ENCODE assay signal across 21 cellular contexts in the genomic region with DNA sequence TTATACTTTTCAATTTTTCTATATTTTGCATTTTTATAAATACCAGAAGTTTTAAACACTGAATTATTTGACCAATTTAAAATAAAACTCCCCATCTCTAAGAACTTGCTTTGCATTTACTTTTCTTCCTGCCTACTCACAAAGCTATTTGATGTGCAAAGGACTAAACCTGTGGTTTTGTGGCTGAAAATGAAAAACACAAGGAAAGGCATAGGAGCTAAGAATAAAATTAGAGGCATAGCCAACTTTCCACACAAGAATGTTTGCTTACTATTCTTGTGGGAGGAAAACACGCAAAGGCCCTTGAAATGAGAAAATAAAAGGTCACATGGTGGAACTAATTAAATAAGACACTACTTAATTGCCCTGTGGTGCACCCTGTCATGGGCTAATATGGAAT.
A peak's percentile ranks its signal among the peaks of the same experiment; 100 is the strongest.
DNase-seq lines count a peak whose midpoint lies in the region; ATAC-seq and TF ChIP-seq lines count a peak whose summit lies in the region.
"Had no signal": no experiment of that assay in that cellular context is flagged by ENCODE, and none has a peak within 500 bp of the region (broad histone marks: within the 10 kb centered on the region; RNA-seq: fewer than 3 reads in every experiment).

No MANE protein-coding gene starts in this region.

- CTCF ChIA-PET in OCI-LY7 (lab: Charles Lee; ENCODE audit: unreplicated experiment) = no interaction called here

- H3K36me3 ChIP-seq in BLaER1 (no peaks in the 10 kb centered on the region), MM.1S (replicated peaks; ENCODE audit: insufficient read depth, low read length) (no peaks in the 10 kb centered on the region), esophagus squamous epithelium (no peaks in the 10 kb centered on the region), OCI-LY7 (ENCODE audit: insufficient read depth, low read length) (no peaks in the 10 kb centered on the region)

- H3K79me2 ChIP-seq in MM.1S (ENCODE audit: low read length) (no peaks in the 10 kb centered on the region), OCI-LY7 (ENCODE audit: insufficient read depth, low read depth, low read length) (no peaks in the 10 kb centered on the region)

- POLR2A ChIA-PET in OCI-LY7 (lab: Charles Lee) = no interaction called here

- H2AFZ ChIP-seq in MM.1S (ENCODE audit: low read length) (no peak overlapping the region), OCI-LY7 (ENCODE audit: low read length) (no peak overlapping the region)

- H3K27me3 ChIP-seq in BLaER1 = no peaks in the 10 kb centered on the region
- H3K27me3 ChIP-seq in MM.1S (replicated peaks; ENCODE audit: insufficient read depth, low read length) = peaks cover 66% of the 10 kb centered on the region
- no peaks in the 10 kb centered on the region for H3K27me3 ChIP-seq in esophagus squamous epithelium

- BruUV-seq in OCI-LY7 (replicated peaks; lab: Mats Ljungman, UMichigan) = no TSS peak

- DNase-seq in MM.1S (peak; percentile 78), astrocyte of the spinal cord (ENCODE audit: low read depth, low spot score) (peak; percentile 0), esophagus squamous epithelium (lab: John Stamatoyannopoulos, UW) (no peak), NCI-H1417 treated with DMSO at 0.1 percent for 48 hours (lab: John Stamatoyannopoulos, UW) (no peak), glomerular visceral epithelial cell (ENCODE audit: extremely low spot score) (no peak), OCI-LY7 (ENCODE audit: low spot score) (no peak)
- DNase-seq: 8988T; CD4-positive, CD25-positive, alpha-beta regulatory T cell; COR-L47; DMS 273 treated with DMSO at 0.1 percent for 48 hours; DND-41; NCI-H1105; NCI-H1694; NCI-H510A; NCI-H82; PC-3; RPMI8226; SHP77 treated with DMSO at 0.1 percent for 48 hours; SK-N-SH had no signal

- H3K9me3 ChIP-seq in BLaER1 (no peaks in the 10 kb centered on the region), MM.1S (replicated peaks; ENCODE audit: insufficient read depth, low read length) (no peaks in the 10 kb centered on the region), esophagus squamous epithelium (no peaks in the 10 kb centered on the region), OCI-LY7 (ENCODE audit: low read length) (no peaks in the 10 kb centered on the region)
- H3K9me3 ChIP-seq: SK-N-SH had no signal

- intact Hi-C loops in esophagus squamous epithelium (cut with DNase I) (no loop called here), OCI-LY7 (cut with micrococcal nuclease; ENCODE audit: unreplicated experiment) (no loop called here)

- no peak overlapping the region for H3K27ac ChIP-seq in BLaER1
- H3K27ac ChIP-seq in MM.1S (ENCODE audit: low read length) = no peak overlapping the region
- no peak overlapping the region for H3K27ac ChIP-seq in esophagus squamous epithelium
- no peak overlapping the region for H3K27ac ChIP-seq in OCI-LY7 (ENCODE audit: low read depth, low read length, poor library complexity, severe bottlenecking)

- 0 out of 2 replicates have a peak, but pooled peaks cover 7% of the 10 kb centered on the region for H3F3A ChIP-seq in MM.1S (ENCODE audit: insufficient read depth, low read length)

- no peak for TF ChIP-seq POLR2A in esophagus squamous epithelium (IDR thresholded peaks at IDR 0.05)

- TF ChIP-seq CTCF in MM.1S (IDR thresholded peaks at IDR 0.05; ENCODE audit: low read length) (no peak), astrocyte of the spinal cord (IDR thresholded peaks at IDR 0.05; ENCODE audit: low read depth, low read length) (no peak), esophagus squamous epithelium (IDR thresholded peaks at IDR 0.05) (no peak), OCI-LY7 (conservative IDR thresholded peaks at IDR 0.05; ENCODE audit: low read length) (no peak)

- in situ Hi-C loops in astrocyte of the spinal cord (cut with HindIII; ENCODE audit: low sequenced_read_pairs) = no loop called here

- no peaks in the 10 kb centered on the region for H4K20me1 ChIP-seq in BLaER1
- H4K20me1 ChIP-seq in MM.1S (ENCODE audit: insufficient read depth, low read length) = no peaks in the 10 kb centered on the region
- H4K20me1 ChIP-seq in OCI-LY7 (ENCODE audit: insufficient read depth, low read length) = no peaks in the 10 kb centered on the region

- H3K4me2 ChIP-seq in BLaER1 (peak overlapping the region; percentile 32), MM.1S (ENCODE audit: low read depth, low read length) (peak overlapping the region; percentile 14; the same call in 1 of the 2 replicates), OCI-LY7 (ENCODE audit: low read length) (no peak overlapping the region)
- H3K4me2 ChIP-seq: SK-N-SH had no signal

- no peak overlapping the region for H3K4me3 ChIP-seq in BLaER1
- no peak overlapping the region for H3K4me3 ChIP-seq in MM.1S (ENCODE audit: low read length)
- no peak overlapping the region for H3K4me3 ChIP-seq in astrocyte of the spinal cord (ENCODE audit: low read depth, low read length)
- no peak overlapping the region for H3K4me3 ChIP-seq in esophagus squamous epithelium
- no peak overlapping the region for H3K4me3 ChIP-seq in OCI-LY7 (ENCODE audit: low read depth, low read length, poor library complexity, severe bottlenecking)

- H3K4me1 ChIP-seq in BLaER1 (peaks cover 6% of the 10 kb centered on the region), MM.1S (ENCODE audit: low read length) (peaks cover 4% of the 10 kb centered on the region; the same call in 1 of the 2 replicates), esophagus squamous epithelium (no peaks in the 10 kb centered on the region), OCI-LY7 (ENCODE audit: insufficient read depth, low read length, poor library complexity, severe bottlenecking) (no peaks in the 10 kb centered on the region)

- no peaks in the 10 kb centered on the region for H3K9me2 ChIP-seq in MM.1S (replicated peaks; ENCODE audit: insufficient read depth, low read length)
- H3K9me2 ChIP-seq in OCI-LY7 (ENCODE audit: insufficient read depth, low read length) = no peaks in the 10 kb centered on the region
- H3K9me2 ChIP-seq: SK-N-SH had no signal

- H3K9ac ChIP-seq in BLaER1 (no peak overlapping the region), MM.1S (ENCODE audit: low read length) (no peak overlapping the region)
- H3K9ac ChIP-seq: SK-N-SH had no signal

- peak; percentile 33 for ATAC-seq in GM18858 (IDR thresholded peaks at IDR 0.05; ENCODE audit: unreplicated experiment)
- ATAC-seq: PC-3 had no signal

- WGBS in esophagus squamous epithelium, 2 donors = 43 to 54% methylated on average over 1 of the region's 1 CpG

Comparison
In these comparisons a context has a peak if more than half of its experiments do, and no peak if none do; other contexts are left out.
1. DNase-seq: peak in MM.1S (single experiment) and astrocyte of the spinal cord (single experiment); none in esophagus squamous epithelium (single experiment), NCI-H1417 treated with DMSO at 0.1 percent for 48 hours (single experiment), glomerular visceral epithelial cell (single experiment) and OCI-LY7 (single experiment).